6 cellular contexts compared by ENCODE assay signal in genomic region chr2:95589777-95590536, GRCh38. TPM values are rescaled to one million over a fixed set of nuclear protein-coding genes. Genes with fewer than 3 reads are reported as not detected.
"Had no signal": no experiment of that assay in that cellular context is flagged by ENCODE, and none has a peak within 500 bp of the region (broad histone marks: within the 10 kb centered on the region; RNA-seq: fewer than 3 reads in every experiment).

No MANE protein-coding gene starts in this region.

RNA-seq across cellular contexts. Expression of gene TRIM43, which starts 1.8 kb away (rescaled TPM):
- total RNA-seq: GM23248, H4, H7, HT-29, IMR-90, K562 had no signal
